1 cellular context compared by ENCODE assay signal in the genomic region with DNA sequence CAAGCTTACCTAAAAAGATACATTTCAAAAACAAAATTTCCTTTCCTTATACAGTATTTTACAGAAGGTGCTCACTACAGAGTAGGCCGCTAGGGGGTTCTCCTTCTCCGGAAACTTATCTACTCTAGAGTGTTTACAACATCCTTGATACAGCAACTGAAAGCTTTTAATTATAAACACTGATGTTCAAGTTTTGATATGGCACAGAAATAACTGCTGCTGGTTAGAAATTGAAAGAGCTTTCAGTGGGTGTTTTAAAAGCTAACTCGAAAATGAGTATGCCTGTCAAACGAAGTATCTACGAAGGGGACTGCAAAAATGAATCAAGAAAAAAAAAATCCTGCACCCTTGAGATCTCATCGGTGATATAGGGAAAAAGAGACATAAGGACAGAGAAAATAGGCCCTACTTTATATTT.
TF ChIP-seq lines count a peak whose summit lies in the region.

No MANE protein-coding gene starts in this region.

TF ChIP-seq in K562, 482 proteins besides CTCF, POLR2A, EP300 and RAD21 (continued from another document and continues in another):
- peak; percentile 46; the same call in 1 of the 2 replicates for TF ChIP-seq GABPA (tag; conservative IDR thresholded peaks at IDR 0.05; ENCODE audit: low read depth)
- TF ChIP-seq, protein P1, sequence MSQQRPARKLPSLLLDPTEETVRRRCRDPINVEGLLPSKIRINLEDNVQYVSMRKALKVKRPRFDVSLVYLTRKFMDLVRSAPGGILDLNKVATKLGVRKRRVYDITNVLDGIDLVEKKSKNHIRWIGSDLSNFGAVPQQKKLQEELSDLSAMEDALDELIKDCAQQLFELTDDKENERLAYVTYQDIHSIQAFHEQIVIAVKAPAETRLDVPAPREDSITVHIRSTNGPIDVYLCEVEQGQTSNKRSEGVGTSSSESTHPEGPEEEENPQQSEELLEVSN (IDR thresholded peaks at IDR 0.05; ENCODE audit: borderline replicate concordance in 1 of 2, extremely low read depth in 1 of 2, insufficient read depth in 1 of 2, insufficient read length in 1 of 2, low read depth in 1 of 2, low read length in 1 of 2, poor library complexity in 1 of 2, severe bottlenecking in 1 of 2) = no peak
- TF ChIP-seq ZNF239 (CRISPR knock-in tag; IDR thresholded peaks at IDR 0.05) = peak; percentile 31; the same call in 1 of the 2 replicates
- TF ChIP-seq TEAD4 (IDR thresholded peaks at IDR 0.05; ENCODE audit: low read length) = 0 out of 2 replicates have a peak, but pooled peaks have one; percentile 7
- no peak for TF ChIP-seq TEAD4 (CRISPR knock-in tag; IDR thresholded peaks at IDR 0.05; ENCODE audit: borderline replicate concordance)
- TF ChIP-seq SMARCA4 (IDR thresholded peaks at IDR 0.05) = peak; percentile 74; the same call in 1 of the 2 replicates
- no peak for TF ChIP-seq RAD51 (IDR thresholded peaks at IDR 0.05; ENCODE audit: borderline replicate concordance, low read depth)
- no peak for TF ChIP-seq NEUROD1 (IDR thresholded peaks at IDR 0.05; ENCODE audit: borderline replicate concordance, low read depth, low read length, partially characterized antibody)
- no peak for TF ChIP-seq PPARD (CRISPR knock-in tag; IDR thresholded peaks at IDR 0.05)
- no peak for TF ChIP-seq POLR2H (tag; IDR thresholded peaks at IDR 0.05; ENCODE audit: low read depth)
- TF ChIP-seq, protein P2, sequence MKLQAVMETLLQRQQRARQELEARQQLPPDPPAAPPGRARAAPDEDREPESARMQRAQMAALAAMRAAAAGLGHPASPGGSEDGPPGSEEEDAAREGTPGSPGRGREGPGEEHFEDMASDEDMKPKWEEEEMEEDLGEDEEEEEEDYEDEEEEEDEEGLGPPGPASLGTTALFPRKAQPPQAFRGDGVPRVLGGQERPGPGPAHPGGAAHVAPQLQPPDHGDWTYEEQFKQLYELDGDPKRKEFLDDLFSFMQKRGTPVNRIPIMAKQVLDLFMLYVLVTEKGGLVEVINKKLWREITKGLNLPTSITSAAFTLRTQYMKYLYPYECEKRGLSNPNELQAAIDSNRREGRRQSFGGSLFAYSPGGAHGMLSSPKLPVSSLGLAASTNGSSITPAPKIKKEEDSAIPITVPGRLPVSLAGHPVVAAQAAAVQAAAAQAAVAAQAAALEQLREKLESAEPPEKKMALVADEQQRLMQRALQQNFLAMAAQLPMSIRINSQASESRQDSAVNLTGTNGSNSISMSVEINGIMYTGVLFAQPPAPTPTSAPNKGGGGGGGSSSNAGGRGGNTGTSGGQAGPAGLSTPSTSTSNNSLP (IDR thresholded peaks at IDR 0.05; ENCODE audit: borderline replicate concordance, low read depth, low read length) = peak; percentile 82; the same call in 1 of the 2 replicates
- TF ChIP-seq MAZ (CRISPR knock-in tag; conservative IDR thresholded peaks at IDR 0.05 in 1 of 2, IDR thresholded peaks at IDR 0.05 in 1 of 2) = no peak
- TF ChIP-seq NCOR1 (IDR thresholded peaks at IDR 0.05) = 0 out of 2 replicates have a peak, but pooled peaks have one; percentile 34
- TF ChIP-seq, protein P3, sequence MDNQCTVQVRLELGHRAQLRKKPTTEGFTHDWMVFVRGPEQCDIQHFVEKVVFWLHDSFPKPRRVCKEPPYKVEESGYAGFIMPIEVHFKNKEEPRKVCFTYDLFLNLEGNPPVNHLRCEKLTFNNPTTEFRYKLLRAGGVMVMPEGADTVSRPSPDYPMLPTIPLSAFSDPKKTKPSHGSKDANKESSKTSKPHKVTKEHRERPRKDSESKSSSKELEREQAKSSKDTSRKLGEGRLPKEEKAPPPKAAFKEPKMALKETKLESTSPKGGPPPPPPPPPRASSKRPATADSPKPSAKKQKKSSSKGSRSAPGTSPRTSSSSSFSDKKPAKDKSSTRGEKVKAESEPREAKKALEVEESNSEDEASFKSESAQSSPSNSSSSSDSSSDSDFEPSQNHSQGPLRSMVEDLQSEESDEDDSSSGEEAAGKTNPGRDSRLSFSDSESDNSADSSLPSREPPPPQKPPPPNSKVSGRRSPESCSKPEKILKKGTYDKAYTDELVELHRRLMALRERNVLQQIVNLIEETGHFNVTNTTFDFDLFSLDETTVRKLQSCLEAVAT (IDR thresholded peaks at IDR 0.05) = peak; percentile 45 to 79; a peak in 3 of 4 replicates
- TF ChIP-seq BDP1 (IDR thresholded peaks at IDR 0.05; ENCODE audit: insufficient read depth, insufficient read length) = no peak
- no peak for TF ChIP-seq HNRNPH1 (optimal IDR thresholded peaks at IDR 0.05; ENCODE audit: low read depth, low read length)
- 0 out of 2 replicates have a peak, but pooled peaks have one; percentile 33 for TF ChIP-seq KAT8 (IDR thresholded peaks at IDR 0.05; ENCODE audit: low read depth)
- no peak for TF ChIP-seq GABPB1 (CRISPR knock-in tag; IDR thresholded peaks at IDR 0.05)
- no peak for TF ChIP-seq BCL6 (CRISPR knock-in tag; IDR thresholded peaks at IDR 0.05)
- TF ChIP-seq ZFPM2 (CRISPR knock-in tag; IDR thresholded peaks at IDR 0.05) = no peak
- no peak for TF ChIP-seq ZNF696 (CRISPR knock-in tag; conservative IDR thresholded peaks at IDR 0.05)
- TF ChIP-seq KDM5B (IDR thresholded peaks at IDR 0.05; ENCODE audit: insufficient replicate concordance, low read depth, low read length) = no peak
- no peak for TF ChIP-seq SNIP1 (IDR thresholded peaks at IDR 0.05; ENCODE audit: low read depth)
- TF ChIP-seq TBL1XR1 (IDR thresholded peaks at IDR 0.05; ENCODE audit: low read length in 2 of 2) = 0 out of 4 replicates have a peak, but pooled peaks of 1 of the 2 experiments have one; percentile 49
- TF ChIP-seq ZNF445 (CRISPR knock-in tag; IDR thresholded peaks at IDR 0.05; ENCODE audit: low read depth) = 0 out of 2 replicates have a peak, but pooled peaks have one; percentile 14
- TF ChIP-seq JUN (IDR thresholded peaks at IDR 0.05; ENCODE audit: borderline replicate concordance, low read depth, low read length) = no peak
- no peak for TF ChIP-seq JUN (CRISPR knock-in tag; IDR thresholded peaks at IDR 0.05; ENCODE audit: borderline replicate concordance)
- no peak for TF ChIP-seq ZNF232 (CRISPR knock-in tag; IDR thresholded peaks at IDR 0.05)
- TF ChIP-seq ZNF77 (CRISPR knock-in tag; IDR thresholded peaks at IDR 0.05) = no peak
- TF ChIP-seq ZNF764 (CRISPR knock-in tag; IDR thresholded peaks at IDR 0.05; ENCODE audit: low read depth) = no peak
- TF ChIP-seq, protein P4, sequence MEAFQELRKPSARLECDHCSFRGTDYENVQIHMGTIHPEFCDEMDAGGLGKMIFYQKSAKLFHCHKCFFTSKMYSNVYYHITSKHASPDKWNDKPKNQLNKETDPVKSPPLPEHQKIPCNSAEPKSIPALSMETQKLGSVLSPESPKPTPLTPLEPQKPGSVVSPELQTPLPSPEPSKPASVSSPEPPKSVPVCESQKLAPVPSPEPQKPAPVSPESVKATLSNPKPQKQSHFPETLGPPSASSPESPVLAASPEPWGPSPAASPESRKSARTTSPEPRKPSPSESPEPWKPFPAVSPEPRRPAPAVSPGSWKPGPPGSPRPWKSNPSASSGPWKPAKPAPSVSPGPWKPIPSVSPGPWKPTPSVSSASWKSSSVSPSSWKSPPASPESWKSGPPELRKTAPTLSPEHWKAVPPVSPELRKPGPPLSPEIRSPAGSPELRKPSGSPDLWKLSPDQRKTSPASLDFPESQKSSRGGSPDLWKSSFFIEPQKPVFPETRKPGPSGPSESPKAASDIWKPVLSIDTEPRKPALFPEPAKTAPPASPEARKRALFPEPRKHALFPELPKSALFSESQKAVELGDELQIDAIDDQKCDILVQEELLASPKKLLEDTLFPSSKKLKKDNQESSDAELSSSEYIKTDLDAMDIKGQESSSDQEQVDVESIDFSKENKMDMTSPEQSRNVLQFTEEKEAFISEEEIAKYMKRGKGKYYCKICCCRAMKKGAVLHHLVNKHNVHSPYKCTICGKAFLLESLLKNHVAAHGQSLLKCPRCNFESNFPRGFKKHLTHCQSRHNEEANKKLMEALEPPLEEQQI (IDR thresholded peaks at IDR 0.05) = 0 out of 2 replicates have a peak, but pooled peaks have one; percentile 28
- TF ChIP-seq TRIM28 (IDR thresholded peaks at IDR 0.05) = no peak
- peak; percentile 74 for TF ChIP-seq SMARCB1 (IDR thresholded peaks at IDR 0.05; ENCODE audit: insufficient read length, low read depth)
- TF ChIP-seq ZNF175 (CRISPR knock-in tag; IDR thresholded peaks at IDR 0.05; ENCODE audit: low read depth) = no peak
- TF ChIP-seq ZNF79 (CRISPR knock-in tag; IDR thresholded peaks at IDR 0.05; ENCODE audit: low read depth) = 0 out of 2 replicates have a peak, but pooled peaks have one; percentile 63
- TF ChIP-seq MAFF (IDR thresholded peaks at IDR 0.05; ENCODE audit: low read length) = no peak
- no peak; a peak in 1 of 4 replicates for TF ChIP-seq SIN3A (IDR thresholded peaks at IDR 0.05; ENCODE audit: borderline replicate concordance in 2 of 2, control insufficient read depth in 1 of 2, low read depth in 2 of 2, low read length in 2 of 2)
- TF ChIP-seq, protein P5, sequence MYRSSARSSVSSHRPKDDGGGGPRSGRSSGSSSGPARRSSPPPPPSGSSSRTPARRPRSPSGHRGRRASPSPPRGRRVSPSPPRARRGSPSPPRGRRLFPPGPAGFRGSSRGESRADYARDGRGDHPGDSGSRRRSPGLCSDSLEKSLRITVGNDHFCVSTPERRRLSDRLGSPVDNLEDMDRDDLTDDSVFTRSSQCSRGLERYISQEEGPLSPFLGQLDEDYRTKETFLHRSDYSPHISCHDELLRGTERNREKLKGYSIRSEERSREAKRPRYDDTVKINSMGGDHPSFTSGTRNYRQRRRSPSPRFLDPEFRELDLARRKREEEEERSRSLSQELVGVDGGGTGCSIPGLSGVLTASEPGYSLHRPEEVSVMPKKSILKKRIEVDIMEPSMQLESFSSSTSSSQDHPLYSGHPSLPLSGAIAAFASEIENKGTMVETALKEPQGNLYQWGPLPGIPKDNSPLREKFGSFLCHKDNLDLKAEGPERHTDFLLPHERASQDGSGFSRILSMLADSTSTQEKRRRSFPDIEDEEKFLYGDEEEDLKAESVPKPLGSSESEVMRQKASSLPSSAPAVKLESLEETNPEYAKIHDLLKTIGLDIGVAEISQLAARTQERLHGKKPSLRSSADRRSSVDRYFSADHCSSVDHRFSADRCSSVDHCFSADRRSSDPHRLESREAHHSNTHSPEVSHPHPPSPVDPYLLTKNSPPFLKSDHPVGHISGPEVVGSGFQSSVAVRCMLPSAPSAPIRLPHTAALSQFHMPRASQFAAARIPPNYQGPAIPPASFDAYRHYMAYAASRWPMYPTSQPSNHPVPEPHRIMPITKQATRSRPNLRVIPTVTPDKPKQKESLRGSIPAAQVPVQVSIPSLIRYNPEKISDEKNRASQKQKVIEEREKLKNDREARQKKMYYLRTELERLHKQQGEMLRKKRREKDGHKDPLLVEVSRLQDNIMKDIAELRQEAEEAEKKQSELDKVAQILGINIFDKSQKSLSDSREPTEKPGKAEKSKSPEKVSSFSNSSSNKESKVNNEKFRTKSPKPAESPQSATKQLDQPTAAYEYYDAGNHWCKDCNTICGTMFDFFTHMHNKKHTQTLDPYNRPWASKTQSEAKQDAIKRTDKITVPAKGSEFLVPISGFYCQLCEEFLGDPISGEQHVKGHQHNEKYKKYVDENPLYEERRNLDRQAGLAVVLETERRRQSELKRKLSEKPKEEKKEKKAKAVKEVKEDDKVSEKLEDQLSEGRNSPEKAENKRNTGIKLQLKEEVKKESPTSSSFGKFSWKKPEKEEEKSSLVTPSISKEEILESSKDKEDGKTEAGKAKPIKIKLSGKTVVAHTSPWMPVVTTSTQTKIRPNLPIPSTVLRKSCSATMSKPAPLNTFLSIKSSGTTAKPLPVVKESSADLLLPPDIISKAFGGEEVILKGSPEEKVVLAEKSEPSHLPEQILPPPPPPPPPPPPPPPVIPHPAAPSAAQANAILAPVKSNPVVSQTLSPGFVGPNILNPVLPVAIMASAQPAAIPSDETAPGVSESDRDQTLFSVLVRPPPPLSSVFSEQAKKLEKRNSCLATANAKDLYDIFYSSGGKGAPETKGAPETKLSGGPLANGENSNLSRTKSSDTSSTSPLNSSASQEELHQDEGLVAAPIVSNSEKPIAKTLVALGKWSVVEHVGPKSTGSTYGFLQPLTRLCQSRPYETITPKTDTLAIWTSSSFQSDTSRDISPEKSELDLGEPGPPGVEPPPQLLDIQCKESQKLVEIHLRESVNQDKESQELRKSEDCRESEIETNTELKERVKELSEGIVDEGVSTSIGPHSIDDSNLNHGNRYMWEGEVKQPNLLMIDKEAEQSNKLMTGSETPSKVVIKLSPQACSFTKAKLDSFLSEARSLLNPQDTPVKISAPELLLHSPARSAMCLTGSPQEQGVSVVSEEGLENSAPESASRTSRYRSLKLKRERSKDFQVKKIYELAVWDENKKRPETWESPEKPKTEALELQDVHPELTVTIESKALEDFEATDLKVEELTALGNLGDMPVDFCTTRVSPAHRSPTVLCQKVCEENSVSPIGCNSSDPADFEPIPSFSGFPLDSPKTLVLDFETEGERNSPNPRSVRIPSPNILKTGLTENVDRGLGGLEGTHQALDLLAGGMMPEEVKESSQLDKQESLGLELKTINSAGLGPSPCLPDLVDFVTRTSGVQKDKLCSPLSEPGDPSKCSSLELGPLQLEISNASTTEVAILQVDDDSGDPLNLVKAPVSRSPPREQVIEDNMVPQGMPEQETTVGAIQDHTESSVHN (IDR thresholded peaks at IDR 0.05; ENCODE audit: borderline replicate concordance in 1 of 2, low read depth in 1 of 2) = peak in 1 of 2 experiments; percentile 38; a peak in 1 of 4 replicates
- TF ChIP-seq ZNF253 (CRISPR knock-in tag; conservative IDR thresholded peaks at IDR 0.05) = no peak
- TF ChIP-seq ZNF76 (CRISPR knock-in tag; IDR thresholded peaks at IDR 0.05; ENCODE audit: borderline replicate concordance) = no peak
- TF ChIP-seq LEF1 (IDR thresholded peaks at IDR 0.05) = 0 out of 2 replicates have a peak, but pooled peaks have one; percentile 15
- TF ChIP-seq, protein P6, sequence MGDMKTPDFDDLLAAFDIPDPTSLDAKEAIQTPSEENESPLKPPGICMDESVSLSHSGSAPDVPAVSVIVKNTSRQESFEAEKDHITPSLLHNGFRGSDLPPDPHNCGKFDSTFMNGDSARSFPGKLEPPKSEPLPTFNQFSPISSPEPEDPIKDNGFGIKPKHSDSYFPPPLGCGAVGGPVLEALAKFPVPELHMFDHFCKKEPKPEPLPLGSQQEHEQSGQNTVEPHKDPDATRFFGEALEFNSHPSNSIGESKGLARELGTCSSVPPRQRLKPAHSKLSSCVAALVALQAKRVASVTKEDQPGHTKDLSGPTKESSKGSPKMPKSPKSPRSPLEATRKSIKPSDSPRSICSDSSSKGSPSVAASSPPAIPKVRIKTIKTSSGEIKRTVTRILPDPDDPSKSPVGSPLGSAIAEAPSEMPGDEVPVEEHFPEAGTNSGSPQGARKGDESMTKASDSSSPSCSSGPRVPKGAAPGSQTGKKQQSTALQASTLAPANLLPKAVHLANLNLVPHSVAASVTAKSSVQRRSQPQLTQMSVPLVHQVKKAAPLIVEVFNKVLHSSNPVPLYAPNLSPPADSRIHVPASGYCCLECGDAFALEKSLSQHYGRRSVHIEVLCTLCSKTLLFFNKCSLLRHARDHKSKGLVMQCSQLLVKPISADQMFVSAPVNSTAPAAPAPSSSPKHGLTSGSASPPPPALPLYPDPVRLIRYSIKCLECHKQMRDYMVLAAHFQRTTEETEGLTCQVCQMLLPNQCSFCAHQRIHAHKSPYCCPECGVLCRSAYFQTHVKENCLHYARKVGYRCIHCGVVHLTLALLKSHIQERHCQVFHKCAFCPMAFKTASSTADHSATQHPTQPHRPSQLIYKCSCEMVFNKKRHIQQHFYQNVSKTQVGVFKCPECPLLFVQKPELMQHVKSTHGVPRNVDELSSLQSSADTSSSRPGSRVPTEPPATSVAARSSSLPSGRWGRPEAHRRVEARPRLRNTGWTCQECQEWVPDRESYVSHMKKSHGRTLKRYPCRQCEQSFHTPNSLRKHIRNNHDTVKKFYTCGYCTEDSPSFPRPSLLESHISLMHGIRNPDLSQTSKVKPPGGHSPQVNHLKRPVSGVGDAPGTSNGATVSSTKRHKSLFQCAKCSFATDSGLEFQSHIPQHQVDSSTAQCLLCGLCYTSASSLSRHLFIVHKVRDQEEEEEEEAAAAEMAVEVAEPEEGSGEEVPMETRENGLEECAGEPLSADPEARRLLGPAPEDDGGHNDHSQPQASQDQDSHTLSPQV (IDR thresholded peaks at IDR 0.05) = peak; percentile 55
